In the genomic region with DNA sequence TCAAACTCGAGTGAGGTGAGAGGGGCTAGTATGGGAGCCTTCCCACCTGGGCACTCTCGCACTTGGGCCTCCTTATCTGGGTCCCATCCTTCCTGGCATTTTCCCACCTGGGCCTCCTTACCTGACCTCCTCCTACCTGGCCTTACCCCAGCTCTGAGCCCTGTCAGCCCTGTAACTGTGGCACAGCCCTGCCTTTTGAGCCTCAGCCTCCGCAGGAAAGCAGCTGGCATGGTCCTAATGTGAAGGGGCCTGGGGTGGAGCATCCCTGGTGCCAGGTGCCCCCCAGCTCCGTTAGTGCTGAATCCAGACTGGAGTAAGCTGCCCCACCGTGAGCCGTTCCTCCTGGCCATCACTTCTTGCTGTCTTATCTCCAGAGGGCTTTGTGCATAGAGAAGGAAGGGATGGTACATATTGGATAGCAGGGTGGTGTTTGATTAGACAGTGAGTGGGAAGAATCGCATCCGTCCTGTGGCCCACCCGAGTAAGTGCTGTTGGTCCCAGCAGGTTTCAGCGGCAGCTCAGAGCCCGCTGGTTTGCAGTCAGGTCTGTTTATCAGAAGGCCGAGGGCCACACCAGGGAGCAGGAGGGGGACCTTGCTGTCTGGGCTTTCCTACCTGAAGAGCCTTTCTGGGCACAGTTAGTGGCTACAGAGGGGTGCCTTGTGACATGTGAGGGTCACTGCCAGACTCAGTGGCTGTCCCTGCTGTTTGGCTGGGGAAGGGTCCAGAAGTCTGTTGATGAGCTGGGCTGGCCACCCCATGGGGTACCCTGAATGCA, we compare ENCODE assay signal across 19 cellular contexts.
DNase-seq lines count a peak whose midpoint lies in the region; ATAC-seq and TF ChIP-seq lines count a peak whose summit lies in the region.
"Had no signal": no experiment of that assay in that cellular context is flagged by ENCODE, and none has a peak within 500 bp of the region (broad histone marks: within the 10 kb centered on the region; RNA-seq: fewer than 3 reads in every experiment).

No MANE protein-coding gene starts in this region.

- H3K9me3 ChIP-seq in endodermal cell (ENCODE audit: control insufficient read depth, low read length) (no peaks in the 10 kb centered on the region), spleen (no peaks in the 10 kb centered on the region)
- H3K9me3 ChIP-seq: ovary, vagina had no signal

- in situ Hi-C loops in GM13976 (cut with MboI; ENCODE audit: low sequenced_read_pairs, unreplicated experiment) = no loop called here

- no peaks in the 10 kb centered on the region for H3K27me3 Mint-ChIP-seq in activated T-cell treated with anti-CD3 and anti-CD28 coated beads, Interleukin-2, amount 50 U/mL, for 4 hours (ENCODE audit: low read depth)
- H3K27me3 Mint-ChIP-seq in endodermal cell (ENCODE audit: insufficient read depth) (no peaks in the 10 kb centered on the region), Calu3 (ENCODE audit: unreplicated experiment) (no peaks in the 10 kb centered on the region)

- peaks cover 6% of the 10 kb centered on the region for H3K36me3 ChIP-seq in endodermal cell (ENCODE audit: control insufficient read depth, insufficient read depth, low read length)
- no peaks in the 10 kb centered on the region for H3K36me3 ChIP-seq in spleen
- H3K36me3 ChIP-seq: ovary, vagina had no signal

- no peak for TF ChIP-seq CTCF in GM13976 (IDR thresholded peaks at IDR 0.05; ENCODE audit: borderline replicate concordance, control extremely low read depth, extremely low read depth, insufficient read depth, missing control alignments)
- no peak for TF ChIP-seq CTCF in endodermal cell (conservative IDR thresholded peaks at IDR 0.05)
- no peak for TF ChIP-seq CTCF in spleen (IDR thresholded peaks at IDR 0.05 in 8 of 11, conservative IDR thresholded peaks at IDR 0.05 in 3 of 11)
- no peak for TF ChIP-seq CTCF in foreskin fibroblast (IDR thresholded peaks at IDR 0.05; ENCODE audit: low read depth, low read length)
- TF ChIP-seq CTCF in Calu3 (IDR thresholded peaks at IDR 0.05; ENCODE audit: unreplicated experiment) = no peak

- TF ChIP-seq POLR2A in spleen (IDR thresholded peaks at IDR 0.05) = no peak

- no peak for ATAC-seq in activated T-cell treated with anti-CD3 and anti-CD28 coated beads, Interleukin-2, amount 50 U/mL, for 4 hours

- BruUV-seq in Calu3 (replicated peaks; lab: Mats Ljungman, UMichigan) = no TSS peak

- no peak overlapping the region for H3K9ac ChIP-seq in endodermal cell (ENCODE audit: extremely low read depth, low read length, poor library complexity, severe bottlenecking)

- peak; percentile 9 for DNase-seq in activated T-cell treated with anti-CD3 and anti-CD28 coated beads, Interleukin-2, amount 50 U/mL, for 1 hour
- DNase-seq in activated T-cell treated with anti-CD3 and anti-CD28 coated beads, Interleukin-2, amount 50 U/mL, for 4 hours = no peak
- DNase-seq in GM13976 (ENCODE audit: low spot score) = peak; percentile 11
- DNase-seq in endodermal cell = peak; percentile 42
- peak; percentile 66 for DNase-seq in spleen
- DNase-seq in foreskin fibroblast = no peak
- DNase-seq in nucleus accumbens (lab: John Stamatoyannopoulos, UW) = no peak
- no peak for DNase-seq in Calu3
- DNase-seq: DMS 273 treated with DMSO at 0.1 percent for 48 hours; effector CD8-positive, alpha-beta T cell; NCI-H2029 treated with DMSO at 0.1 percent for 48 hours; NCI-H446 treated with DMSO at 0.1 percent for 48 hours; SHP77 treated with DMSO at 0.1 percent for 48 hours; stimulated activated CD4-positive, alpha-beta T cell treated with anti-CD3 and anti-CD28 coated beads, Interleukin-4, amount 100 ng/mL, for 4 hours; T-helper 1 cell had no signal

- WGBS in endodermal cell (ENCODE audit: insufficient coverage in 1 of 2, insufficient read length in 1 of 2), 2 experiments = 93 to 96% methylated on average over 9 to 12 of the region's 12 CpGs
- WGBS in spleen, 5 donors = 88 to 95% (median 93%) methylated on average over 12 of the region's 12 CpGs

- CTCF ChIA-PET in Calu3 (lab: Charles Lee) = no interaction called here

- H3K4me1 Mint-ChIP-seq in activated T-cell treated with anti-CD3 and anti-CD28 coated beads, Interleukin-2, amount 50 U/mL, for 4 hours (ENCODE audit: low read depth) = no peaks in the 10 kb centered on the region
- H3K4me1 Mint-ChIP-seq in endodermal cell (no peaks in the 10 kb centered on the region), Calu3 (ENCODE audit: low read depth, unreplicated experiment) (no peaks in the 10 kb centered on the region)

- H3K27ac ChIP-seq in endodermal cell (ENCODE audit: low read depth, low read length) (no peak overlapping the region), spleen (no peak overlapping the region)
- H3K27ac ChIP-seq: ovary, vagina had no signal

- H3K4me3 ChIP-seq in endodermal cell (ENCODE audit: low read length) = no peak overlapping the region
- H3K4me3 ChIP-seq in spleen = no peak overlapping the region
- no peak overlapping the region for H3K4me3 ChIP-seq in foreskin fibroblast (ENCODE audit: low read depth in 1 of 2, low read length in 2 of 2)
- H3K4me3 ChIP-seq: lung, ovary, vagina had no signal

- H3K27ac Mint-ChIP-seq in endodermal cell (no peak overlapping the region), Calu3 (ENCODE audit: unreplicated experiment) (no peak overlapping the region)
- H3K27ac Mint-ChIP-seq: activated naive CD4-positive, alpha-beta T cell treated with anti-CD3 and anti-CD28 coated beads for 36 hours had no signal

- intact Hi-C loops in spleen (cut with DNase I; ENCODE audit: low total_unique reads) = no loop called here
- intact Hi-C loops in Calu3 (cut with micrococcal nuclease; ENCODE audit: unreplicated experiment) = no loop called here

- H3K4me1 ChIP-seq in endodermal cell (ENCODE audit: control insufficient read depth, insufficient read depth, low read length) = no peaks in the 10 kb centered on the region
- no peaks in the 10 kb centered on the region for H3K4me1 ChIP-seq in spleen
- H3K4me1 ChIP-seq: vagina had no signal

- no peaks in the 10 kb centered on the region for H3K9me3 Mint-ChIP-seq in activated T-cell treated with anti-CD3 and anti-CD28 coated beads, Interleukin-2, amount 50 U/mL, for 4 hours
- H3K9me3 Mint-ChIP-seq in endodermal cell (no peaks in the 10 kb centered on the region), Calu3 (ENCODE audit: low read depth, unreplicated experiment) (no peaks in the 10 kb centered on the region)
- H3K9me3 Mint-ChIP-seq: activated naive CD4-positive, alpha-beta T cell treated with anti-CD3 and anti-CD28 coated beads for 36 hours had no signal

- H3K27me3 ChIP-seq in endodermal cell (ENCODE audit: control insufficient read depth, insufficient read depth, low read length, poor library complexity, severe bottlenecking) (no peaks in the 10 kb centered on the region), spleen (replicated peaks in 1 of 7) (no peaks in the 10 kb centered on the region)
- H3K27me3 ChIP-seq: ovary, vagina had no signal

- H3K36me3 Mint-ChIP-seq in activated T-cell treated with anti-CD3 and anti-CD28 coated beads, Interleukin-2, amount 50 U/mL, for 4 hours (ENCODE audit: insufficient read depth) = no peaks in the 10 kb centered on the region
- H3K36me3 Mint-ChIP-seq in endodermal cell (ENCODE audit: low read depth) (peaks cover 2% of the 10 kb centered on the region), Calu3 (ENCODE audit: insufficient read depth, unreplicated experiment) (peaks cover 19% of the 10 kb centered on the region)

- H3K4me3 Mint-ChIP-seq in activated T-cell treated with anti-CD3 and anti-CD28 coated beads, Interleukin-2, amount 50 U/mL, for 4 hours = no peak overlapping the region
- H3K4me3 Mint-ChIP-seq in endodermal cell = no peak overlapping the region
- H3K4me3 Mint-ChIP-seq in Calu3 (ENCODE audit: low read depth, unreplicated experiment) = no peak overlapping the region
- H3K4me3 Mint-ChIP-seq: activated naive CD4-positive, alpha-beta T cell treated with anti-CD3 and anti-CD28 coated beads for 36 hours had no signal

Comparison
In these comparisons a context has a peak if more than half of its experiments do, and no peak if none do; other contexts are left out.
1. DNase-seq: peak in activated T-cell treated with anti-CD3 and anti-CD28 coated beads, Interleukin-2, amount 50 U/mL, for 1 hour (single experiment), GM13976 (single experiment), endodermal cell (single experiment) and spleen (single experiment); none in activated T-cell treated with anti-CD3 and anti-CD28 coated beads, Interleukin-2, amount 50 U/mL, for 4 hours (single experiment), foreskin fibroblast (0 of 2), nucleus accumbens (0 of 56) and Calu3 (single experiment).